Comparison of ENCODE assay signal across 1 cellular context in the genomic region with DNA sequence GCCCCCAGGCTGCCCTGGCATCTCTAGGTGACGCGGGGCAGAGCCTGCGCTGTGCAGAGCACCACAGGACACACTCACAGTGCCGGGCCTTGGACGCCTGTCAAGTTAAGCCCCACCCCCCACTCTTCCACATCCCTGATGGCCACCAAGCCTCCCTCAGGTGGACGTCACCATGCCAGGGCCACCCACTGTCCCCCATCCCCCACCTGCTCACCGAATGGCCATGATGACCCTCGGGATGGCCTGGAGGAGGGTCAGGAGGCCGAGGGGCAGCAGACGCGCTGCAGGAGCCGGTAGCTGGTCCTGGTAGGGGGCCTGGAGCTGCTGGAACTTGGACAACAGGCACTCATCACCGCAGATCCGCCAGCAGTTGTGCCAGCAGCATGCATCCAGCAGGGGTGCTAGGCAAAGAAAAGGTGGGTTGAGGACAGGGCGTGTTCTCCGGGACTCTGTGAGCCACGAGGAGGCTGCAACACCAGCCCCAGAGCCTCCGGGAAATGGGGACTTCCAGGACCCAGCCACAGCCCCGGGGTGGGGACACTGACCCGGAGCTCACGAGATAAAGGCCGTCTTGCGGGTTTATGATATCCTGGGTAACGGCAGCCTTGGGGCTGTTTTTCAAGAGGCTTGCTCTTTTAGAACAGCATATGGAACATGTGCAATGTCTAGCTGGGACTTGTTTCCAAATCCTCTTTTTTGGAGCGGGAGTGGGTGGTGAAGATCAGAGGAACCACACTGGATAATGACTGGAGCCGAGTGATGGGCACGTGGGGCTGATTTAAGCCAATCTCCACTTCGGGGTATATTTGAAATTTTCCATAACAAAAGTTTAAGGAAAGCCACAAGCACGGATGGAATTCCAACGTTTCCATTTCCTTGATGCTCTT.
TF ChIP-seq lines count a peak whose summit lies in the region.

No MANE protein-coding gene starts in this region.

TF ChIP-seq in WTC11, 78 proteins besides CTCF, POLR2A, EP300 and RAD21 (continued from another document):
- TF ChIP-seq, protein P1, sequence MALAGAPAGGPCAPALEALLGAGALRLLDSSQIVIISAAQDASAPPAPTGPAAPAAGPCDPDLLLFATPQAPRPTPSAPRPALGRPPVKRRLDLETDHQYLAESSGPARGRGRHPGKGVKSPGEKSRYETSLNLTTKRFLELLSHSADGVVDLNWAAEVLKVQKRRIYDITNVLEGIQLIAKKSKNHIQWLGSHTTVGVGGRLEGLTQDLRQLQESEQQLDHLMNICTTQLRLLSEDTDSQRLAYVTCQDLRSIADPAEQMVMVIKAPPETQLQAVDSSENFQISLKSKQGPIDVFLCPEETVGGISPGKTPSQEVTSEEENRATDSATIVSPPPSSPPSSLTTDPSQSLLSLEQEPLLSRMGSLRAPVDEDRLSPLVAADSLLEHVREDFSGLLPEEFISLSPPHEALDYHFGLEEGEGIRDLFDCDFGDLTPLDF (CRISPR knock-in tag; IDR thresholded peaks at IDR 0.05): no peak
- TF ChIP-seq PRRX2 (CRISPR knock-in tag; IDR thresholded peaks at IDR 0.05): no peak
- no peak for TF ChIP-seq OVOL2 (CRISPR knock-in tag; IDR thresholded peaks at IDR 0.05; ENCODE audit: borderline replicate concordance)
- TF ChIP-seq TP53 (CRISPR knock-in tag; IDR thresholded peaks at IDR 0.05): no peak
- TF ChIP-seq GTF2I (CRISPR knock-in tag; conservative IDR thresholded peaks at IDR 0.05): no peak
- TF ChIP-seq, protein P2, sequence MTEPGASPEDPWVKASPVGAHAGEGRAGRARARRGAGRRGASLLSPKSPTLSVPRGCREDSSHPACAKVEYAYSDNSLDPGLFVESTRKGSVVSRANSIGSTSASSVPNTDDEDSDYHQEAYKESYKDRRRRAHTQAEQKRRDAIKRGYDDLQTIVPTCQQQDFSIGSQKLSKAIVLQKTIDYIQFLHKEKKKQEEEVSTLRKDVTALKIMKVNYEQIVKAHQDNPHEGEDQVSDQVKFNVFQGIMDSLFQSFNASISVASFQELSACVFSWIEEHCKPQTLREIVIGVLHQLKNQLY (CRISPR knock-in tag; IDR thresholded peaks at IDR 0.05): no peak
- no peak for TF ChIP-seq SOX15 (CRISPR knock-in tag; IDR thresholded peaks at IDR 0.05)
- no peak for TF ChIP-seq ZNF416 (CRISPR knock-in tag; IDR thresholded peaks at IDR 0.05)
- TF ChIP-seq ZBTB21 (CRISPR knock-in tag; IDR thresholded peaks at IDR 0.05; ENCODE audit: borderline replicate concordance): no peak
- TF ChIP-seq RELA (CRISPR knock-in tag; IDR thresholded peaks at IDR 0.05; ENCODE audit: borderline replicate concordance): no peak
- TF ChIP-seq ZNF219 (CRISPR knock-in tag; IDR thresholded peaks at IDR 0.05; ENCODE audit: borderline replicate concordance): no peak
- no peak for TF ChIP-seq GABPB1 (CRISPR knock-in tag; IDR thresholded peaks at IDR 0.05)
- no peak for TF ChIP-seq FOXJ3 (CRISPR knock-in tag; IDR thresholded peaks at IDR 0.05; ENCODE audit: borderline replicate concordance)
- no peak for TF ChIP-seq ZNF423 (CRISPR knock-in tag; IDR thresholded peaks at IDR 0.05)
- no peak for TF ChIP-seq CREM (CRISPR knock-in tag; IDR thresholded peaks at IDR 0.05)
- no peak for TF ChIP-seq SMAD4 (CRISPR knock-in tag; IDR thresholded peaks at IDR 0.05)
- TF ChIP-seq ELF4 (CRISPR knock-in tag; IDR thresholded peaks at IDR 0.05; ENCODE audit: low read depth): no peak
